In genomic region chr3:169901453-169901852, GRCh38 we compare ENCODE assay signal across 1 cellular context.
TF ChIP-seq lines count a peak whose summit lies in the region.

No MANE protein-coding gene starts in this region.

TF ChIP-seq in HEK293, 187 proteins besides CTCF, POLR2A, EP300 and RAD21 (continued from another document):
- TF ChIP-seq ATF2 (tag by site-specific recombination; IDR thresholded peaks at IDR 0.05; ENCODE audit: low read depth) (no peak), RBAK (tag by site-specific recombination; IDR thresholded peaks at IDR 0.05) (no peak), SP3 (tag by site-specific recombination; IDR thresholded peaks at IDR 0.05) (no peak), SETDB1 (IDR thresholded peaks at IDR 0.05; ENCODE audit: insufficient read length, low read length) (peak; percentile 83)
